19 cellular contexts compared by ENCODE assay signal in genomic region chr7:121331048-121331447, GRCh38. TPM values are rescaled to one million over a fixed set of nuclear protein-coding genes. Genes with fewer than 3 reads are reported as not detected.
DNase-seq lines count a peak whose midpoint lies in the region; ATAC-seq and TF ChIP-seq lines count a peak whose summit lies in the region.
"Had no signal": no experiment of that assay in that cellular context is flagged by ENCODE, and none has a peak within 500 bp of the region (broad histone marks: within the 10 kb centered on the region; RNA-seq: fewer than 3 reads in every experiment).

No MANE protein-coding gene starts in this region.

- H2AFZ ChIP-seq in OCI-LY1 (ENCODE audit: low read length) = peak overlapping the region; percentile 72
- H2AFZ ChIP-seq in hepatocyte = no peak overlapping the region

- peaks cover 0 to 74% (median 27%) of the 10 kb centered on the region in 11 experiments; a peak in 17 of 22 replicates for H4K20me1 ChIP-seq in BLaER1 treated with 17β-estradiol and CSF1 and Interleukin-3, amounts not matched to agents 10 nM and 100 nM
- H4K20me1 ChIP-seq in OCI-LY1 (ENCODE audit: insufficient read depth, low read length) (no peaks in the 10 kb centered on the region), hepatocyte (ENCODE audit: insufficient read depth, poor library complexity, severe bottlenecking) (no peaks in the 10 kb centered on the region)

- H3K79me2 ChIP-seq in OCI-LY1 (ENCODE audit: insufficient read depth, low read length) (no peaks in the 10 kb centered on the region), hepatocyte (no peaks in the 10 kb centered on the region)

- H3K27ac ChIP-seq in BLaER1 treated with 17β-estradiol and CSF1 and Interleukin-3, amounts not matched to agents 10 nM and 100 nM = peak overlapping the region in 9 of 11 experiments; percentile 60 to 82 (median 78); a peak in 18 of 22 replicates
- H3K27ac ChIP-seq in OCI-LY1 (ENCODE audit: low read depth, low read length, poor library complexity, severe bottlenecking) = peak overlapping the region; percentile 17
- no peak overlapping the region for H3K27ac ChIP-seq in hepatocyte
- no peak overlapping the region for H3K27ac ChIP-seq in skin epidermis
- H3K27ac ChIP-seq in lower lobe of right lung = no peak overlapping the region
- H3K27ac ChIP-seq: SK-N-MC had no signal

- peaks cover 4 to 22% (median 16%) of the 10 kb centered on the region in 4 donors for H3K4me1 Mint-ChIP-seq in naive thymus-derived CD8-positive, alpha-beta T cell

- H3K36me3 Mint-ChIP-seq in naive thymus-derived CD8-positive, alpha-beta T cell = no peaks in the 10 kb centered on the region
- H3K36me3 Mint-ChIP-seq: CD8-positive, alpha-beta memory T cell had no signal

- peaks cover 20 to 38% (median 30%) of the 10 kb centered on the region in 10 experiments for H3K4me1 ChIP-seq in BLaER1 treated with 17β-estradiol and CSF1 and Interleukin-3, amounts not matched to agents 10 nM and 100 nM
- peaks cover 26% of the 10 kb centered on the region for H3K4me1 ChIP-seq in OCI-LY1 (ENCODE audit: insufficient read depth, low read length, severe bottlenecking)
- H3K4me1 ChIP-seq in hepatocyte (ENCODE audit: insufficient read depth) = peaks cover 7% of the 10 kb centered on the region
- peaks cover 12% of the 10 kb centered on the region for H3K4me1 ChIP-seq in lower lobe of right lung

- ATAC-seq in GM19463 (IDR thresholded peaks at IDR 0.05; ENCODE audit: unreplicated experiment) = no peak
- no peak for ATAC-seq in lower lobe of right lung
- ATAC-seq in naive thymus-derived CD8-positive, alpha-beta T cell = no peak

- H3K9ac ChIP-seq in BLaER1 treated with 17β-estradiol and CSF1 and Interleukin-3, amounts not matched to agents 10 nM and 100 nM = peak overlapping the region in 10 of 11 experiments; percentile 68 to 83 (median 81); a peak in 18 of 22 replicates
- peak overlapping the region; percentile 10; the same call in 1 of the 2 replicates for H3K9ac ChIP-seq in OCI-LY1 (ENCODE audit: low read length)

- peaks cover 0 to 45% (median 11%) of the 10 kb centered on the region in 11 experiments; a peak in 12 of 22 replicates for H3K36me3 ChIP-seq in BLaER1 treated with 17β-estradiol and CSF1 and Interleukin-3, amounts not matched to agents 10 nM and 100 nM
- H3K36me3 ChIP-seq in OCI-LY1 (ENCODE audit: insufficient read depth, low read length) (no peaks in the 10 kb centered on the region), hepatocyte (replicated peaks; ENCODE audit: insufficient read depth, low read depth) (no peaks in the 10 kb centered on the region), lower lobe of right lung (no peaks in the 10 kb centered on the region)

- H3K9me2 ChIP-seq in OCI-LY1 (ENCODE audit: low read depth, low read length) = no peaks in the 10 kb centered on the region
- no peaks in the 10 kb centered on the region for H3K9me2 ChIP-seq in hepatocyte (replicated peaks; ENCODE audit: insufficient read depth)

- H3K4me3 ChIP-seq in BLaER1 treated with 17β-estradiol and CSF1 and Interleukin-3, amounts not matched to agents 10 nM and 100 nM = peak overlapping the region; percentile 66 to 80 (median 71)
- H3K4me3 ChIP-seq in OCI-LY1 (ENCODE audit: low read depth, low read length, poor library complexity, severe bottlenecking) = no peak overlapping the region
- H3K4me3 ChIP-seq in hepatocyte = no peak overlapping the region
- H3K4me3 ChIP-seq in skin epidermis = peak overlapping the region in 4 of 7 experiments; percentile 7 to 49 (median 30)
- H3K4me3 ChIP-seq in lower lobe of right lung = no peak overlapping the region

- intact Hi-C loops in lower lobe of right lung (cut with DNase I) = no loop called here

- H3K9me3 ChIP-seq in BLaER1 treated with 17β-estradiol and CSF1 and Interleukin-3, amounts not matched to agents 10 nM and 100 nM (replicated peaks in 1 of 11) = no peaks in the 10 kb centered on the region
- H3K9me3 ChIP-seq in OCI-LY1 (ENCODE audit: low read length) (peaks cover 5% of the 10 kb centered on the region; the same call in 1 of the 2 replicates), hepatocyte (ENCODE audit: low read depth) (no peaks in the 10 kb centered on the region), lower lobe of right lung (no peaks in the 10 kb centered on the region)

- TF ChIP-seq CTCF in OCI-LY1 (IDR thresholded peaks at IDR 0.05; ENCODE audit: low read length) (no peak), hepatocyte (IDR thresholded peaks at IDR 0.05; ENCODE audit: poor library complexity) (no peak), lower lobe of right lung (IDR thresholded peaks at IDR 0.05) (no peak)

- H3K4me2 ChIP-seq in BLaER1 treated with 17β-estradiol and CSF1 and Interleukin-3, amounts not matched to agents 10 nM and 100 nM = peak overlapping the region; percentile 44 to 98 (median 76); a peak in 18 of 22 replicates
- H3K4me2 ChIP-seq in OCI-LY1 (ENCODE audit: low read length) = peak overlapping the region; percentile 4; the same call in 1 of the 2 replicates
- peak overlapping the region; percentile 94 for H3K4me2 ChIP-seq in hepatocyte

- H3F3A ChIP-seq in OCI-LY1 (ENCODE audit: insufficient read depth, low read length) = no peaks in the 10 kb centered on the region

- H3K27ac Mint-ChIP-seq in naive thymus-derived CD8-positive, alpha-beta T cell = no peak overlapping the region
- H3K27ac Mint-ChIP-seq: H9 had no signal

- no peaks in the 10 kb centered on the region for H3K9me3 Mint-ChIP-seq in naive thymus-derived CD8-positive, alpha-beta T cell
- H3K9me3 Mint-ChIP-seq: CD8-positive, alpha-beta memory T cell; H9 had no signal

- POLR2A ChIA-PET in naive thymus-derived CD8-positive, alpha-beta T cell (lab: Charles Lee) = interaction anchor here (0.7 kb wide), 1 partner anchor 59 kb away, joined by 9 read pairs; no protein-coding TSS in a partner anchor

- DNase-seq in hepatocyte (ENCODE audit: low spot score) (no peak), lower lobe of right lung (no peak)
- DNase-seq in naive thymus-derived CD8-positive, alpha-beta T cell = no peak
- DNase-seq in activated T-cell treated with anti-CD3 and anti-CD28 coated beads, Interleukin-2, amount 50 U/mL, for 1 hour = no peak
- DNase-seq: C1 segment of cervical spinal cord; CD8-positive, alpha-beta memory T cell; DMS79; H9; NCI-H1092 treated with DMSO at 0.1 percent for 48 hours; NCI-H2171 treated with DMSO at 0.1 percent for 48 hours; NCI-H526 treated with DMSO at 0.1 percent for 48 hours; NK-92 treated with Interleukin-12 subunit alpha and Interleukin-12 subunit beta, amount 100 ng/mL, for 24 hours; Right ventricle myocardium superior had no signal

- peaks cover 29 to 70% (median 57%) of the 10 kb centered on the region in 5 donors for H3K27me3 Mint-ChIP-seq in naive thymus-derived CD8-positive, alpha-beta T cell

- WGBS in hepatocyte (ENCODE audit: low lambda C conversion rate, missing lambda C conversion rate) = 60% methylated on average over 4 of the region's 4 CpGs

- peaks cover 78 to 99% (median 86%) of the 10 kb centered on the region in 11 experiments for H3K27me3 ChIP-seq in BLaER1 treated with 17β-estradiol and CSF1 and Interleukin-3, amounts not matched to agents 10 nM and 100 nM
- H3K27me3 ChIP-seq in OCI-LY1 (ENCODE audit: insufficient read depth, low read length) = no peaks in the 10 kb centered on the region
- H3K27me3 ChIP-seq in hepatocyte = peaks cover 75% of the 10 kb centered on the region
- H3K27me3 ChIP-seq in lower lobe of right lung (ENCODE audit: low read depth) = peaks cover 76% of the 10 kb centered on the region

- H3K4me3 Mint-ChIP-seq in naive thymus-derived CD8-positive, alpha-beta T cell = no peak overlapping the region

RNA-seq across cellular contexts. Expression of gene WNT16, which starts 2.2 kb away (rescaled TPM):
- total RNA-seq in hepatocyte (1.7 and 2.8 TPM in 2 replicates), lower lobe of right lung (not detected)
- polyA plus RNA-seq in hepatocyte = 0.52 and 0.58 TPM in 2 replicates
- total RNA-seq in naive thymus-derived CD8-positive, alpha-beta T cell = under 1 TPM; 0.19 to 0.21 TPM
- not detected for polyA plus RNA-seq in naive thymus-derived CD8-positive, alpha-beta T cell
- total RNA-seq: H9, OCI-LY7, Right ventricle myocardium superior had no signal
- polyA plus RNA-seq: CD8-positive, alpha-beta memory T cell had no signal

Comparison
In these comparisons a context has a peak if more than half of its experiments do, and no peak if none do; other contexts are left out.
1. H3K27ac ChIP-seq: peak in BLaER1 treated with 17β-estradiol and CSF1 and Interleukin-3, amounts not matched to agents 10 nM and 100 nM (9 of 11) and OCI-LY1 (single experiment); none in hepatocyte (single experiment), skin epidermis (0 of 21) and lower lobe of right lung (single experiment).
2. H3K4me2 ChIP-seq: peak in every context shown above with its lines; median percentile 94 in hepatocyte; 76 in BLaER1 treated with 17β-estradiol and CSF1 and Interleukin-3, amounts not matched to agents 10 nM and 100 nM; 4 in OCI-LY1.
3. H3K4me3 ChIP-seq: peak in BLaER1 treated with 17β-estradiol and CSF1 and Interleukin-3, amounts not matched to agents 10 nM and 100 nM (10 of 10) and skin epidermis (4 of 7); none in OCI-LY1 (single experiment), hepatocyte (single experiment) and lower lobe of right lung (single experiment).